21 cellular contexts compared by ENCODE assay signal in the genomic region with DNA sequence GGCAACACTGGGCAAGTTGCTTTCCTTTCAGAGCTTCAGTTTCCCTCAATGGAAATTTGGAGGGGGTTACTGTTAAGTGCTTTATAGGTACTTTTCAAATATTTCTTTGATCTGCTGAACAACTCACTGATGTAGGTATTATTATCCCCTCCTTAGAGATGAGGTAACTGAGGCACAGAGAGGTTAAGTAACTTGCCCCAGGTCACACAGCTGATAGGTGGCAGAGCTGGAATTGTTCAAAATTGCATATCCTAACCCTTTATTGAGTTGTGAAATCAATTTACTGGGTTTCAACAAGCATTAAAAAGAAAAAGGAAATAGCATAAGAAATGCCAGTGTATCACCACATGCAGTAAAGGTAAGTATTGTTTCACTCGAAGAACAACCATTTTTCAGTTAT. TPM values are rescaled to one million over a fixed set of nuclear protein-coding genes. Genes with fewer than 3 reads are reported as not detected.
DNase-seq lines count a peak whose midpoint lies in the region; ATAC-seq and FAIRE-seq lines count a peak whose summit lies in the region.
"Had no signal": no experiment of that assay in that cellular context is flagged by ENCODE, and none has a peak within 500 bp of the region (broad histone marks: within the 10 kb centered on the region; RNA-seq: fewer than 3 reads in every experiment).

No MANE protein-coding gene starts in this region.

- intact Hi-C loops in activated CD4-positive, alpha-beta T cell treated with anti-CD3 and anti-CD28 coated beads for 36 hours (cut with DNase I, micrococcal nuclease), result loop anchor here in 1 of 2 experiments (5.0 kb wide), 1 partner anchor 601 kb away; the partner anchor contains the start of gene USP27X

- ATAC-seq in activated CD4-positive, alpha-beta T cell treated with anti-CD3 and anti-CD28 coated beads for 36 hours, result no peak
- ATAC-seq in stimulated activated naive CD8-positive, alpha-beta T cell treated with anti-CD3 and anti-CD28 coated beads, Interleukin-15, amount 100 ng/mL, for 72 hours, result no peak
- no peak for ATAC-seq in stimulated activated naive CD8-positive, alpha-beta T cell treated with anti-CD3 and anti-CD28 coated beads, Interleukin-15, Interleukin-2, amounts not matched to agents 100 U/mL and 50 U/mL, for 24 hours
- no peak for ATAC-seq in activated naive CD8-positive, alpha-beta T cell treated with anti-CD3 and anti-CD28 coated beads, Interleukin-2, amount 50 U/mL, for 24 hours
- no peak for ATAC-seq in HG02623 (IDR thresholded peaks at IDR 0.05; ENCODE audit: unreplicated experiment)
- ATAC-seq: HCT116, Right ventricle myocardium inferior had no signal

- CTCF ChIA-PET in activated CD4-positive, alpha-beta T cell treated with anti-CD3 and anti-CD28 coated beads for 36 hours (lab: Charles Lee), result interaction anchor here (2.4 kb wide), 1 partner anchor 84 kb away, joined by 8 read pairs; no protein-coding TSS in a partner anchor

- peaks cover 84% of the 10 kb centered on the region for H3K4me1 Mint-ChIP-seq in activated CD4-positive, alpha-beta T cell treated with anti-CD3 and anti-CD28 coated beads for 36 hours
- peaks cover 87% of the 10 kb centered on the region for H3K4me1 Mint-ChIP-seq in stimulated activated naive CD8-positive, alpha-beta T cell treated with anti-CD3 and anti-CD28 coated beads, Interleukin-15, amount 100 ng/mL, for 72 hours
- H3K4me1 Mint-ChIP-seq in activated naive CD8-positive, alpha-beta T cell treated with anti-CD3 and anti-CD28 coated beads, Interleukin-2, amount 50 U/mL, for 24 hours, result peaks cover 82% of the 10 kb centered on the region

- H3K4me3 Mint-ChIP-seq in activated CD4-positive, alpha-beta T cell treated with anti-CD3 and anti-CD28 coated beads for 36 hours, result no peak overlapping the region
- peak overlapping the region; percentile 26 to 64 for H3K4me3 Mint-ChIP-seq in stimulated activated naive CD8-positive, alpha-beta T cell treated with anti-CD3 and anti-CD28 coated beads, Interleukin-15, amount 100 ng/mL, for 72 hours
- H3K4me3 Mint-ChIP-seq in activated naive CD8-positive, alpha-beta T cell treated with anti-CD3 and anti-CD28 coated beads, Interleukin-2, amount 50 U/mL, for 24 hours, result no peak overlapping the region

- peaks cover 1% of the 10 kb centered on the region for H3K9me3 Mint-ChIP-seq in activated CD4-positive, alpha-beta T cell treated with anti-CD3 and anti-CD28 coated beads for 36 hours (ENCODE audit: low read depth)
- H3K9me3 Mint-ChIP-seq in stimulated activated naive CD8-positive, alpha-beta T cell treated with anti-CD3 and anti-CD28 coated beads, Interleukin-15, amount 100 ng/mL, for 72 hours, result no peaks in the 10 kb centered on the region
- H3K9me3 Mint-ChIP-seq in activated naive CD8-positive, alpha-beta T cell treated with anti-CD3 and anti-CD28 coated beads, Interleukin-2, amount 50 U/mL, for 24 hours, result no peaks in the 10 kb centered on the region

- peak overlapping the region; percentile 94 for H3K27ac Mint-ChIP-seq in activated CD4-positive, alpha-beta T cell treated with anti-CD3 and anti-CD28 coated beads for 36 hours
- H3K27ac Mint-ChIP-seq in stimulated activated naive CD8-positive, alpha-beta T cell treated with anti-CD3 and anti-CD28 coated beads, Interleukin-15, amount 100 ng/mL, for 72 hours, result peak overlapping the region in 1 of 2 donors; percentile 69
- H3K27ac Mint-ChIP-seq in activated naive CD8-positive, alpha-beta T cell treated with anti-CD3 and anti-CD28 coated beads, Interleukin-2, amount 50 U/mL, for 24 hours, result peak overlapping the region; percentile 18

- POLR2A ChIA-PET in activated CD4-positive, alpha-beta T cell treated with anti-CD3 and anti-CD28 coated beads for 36 hours (lab: Charles Lee), result no interaction called here

- FAIRE-seq in frontal cortex (lab: Jason Lieb, UNC), result no peak
- FAIRE-seq: GM12891 had no signal

- DNase-seq in activated CD4-positive, alpha-beta T cell treated with anti-CD3 and anti-CD28 coated beads for 36 hours, result no peak
- DNase-seq in activated CD4-positive, alpha-beta T cell treated with anti-CD3 and anti-CD28 coated beads for 48 hours, result no peak
- DNase-seq in stimulated activated naive CD8-positive, alpha-beta T cell treated with anti-CD3 and anti-CD28 coated beads, Interleukin-15, amount 100 ng/mL, for 72 hours, result no peak
- DNase-seq in stimulated activated naive CD8-positive, alpha-beta T cell treated with anti-CD3 and anti-CD28 coated beads, Interleukin-15, Interleukin-2, amounts not matched to agents 100 U/mL and 50 U/mL, for 24 hours, result no peak
- no peak for DNase-seq in activated naive CD8-positive, alpha-beta T cell treated with anti-CD3 and anti-CD28 coated beads, Interleukin-2, amount 50 U/mL, for 24 hours
- no peak for DNase-seq in GM03348 (ENCODE audit: low spot score)
- no peak for DNase-seq in frontal cortex (ENCODE audit: low spot score in 2 of 2)
- DNase-seq: 8988T, NCI-H1417, NCI-H1930, NCI-H2171, NCI-H446 treated with DMSO at 0.1 percent for 48 hours, NCI-H774, PC-9 had no signal

- H3K36me3 Mint-ChIP-seq in activated CD4-positive, alpha-beta T cell treated with anti-CD3 and anti-CD28 coated beads for 36 hours (ENCODE audit: low read depth), result peaks cover 24% of the 10 kb centered on the region
- peaks cover 6% of the 10 kb centered on the region for H3K36me3 Mint-ChIP-seq in activated naive CD8-positive, alpha-beta T cell treated with anti-CD3 and anti-CD28 coated beads, Interleukin-2, amount 50 U/mL, for 24 hours (ENCODE audit: low read depth)

- no peaks in the 10 kb centered on the region for H3K27me3 Mint-ChIP-seq in activated CD4-positive, alpha-beta T cell treated with anti-CD3 and anti-CD28 coated beads for 36 hours
- no peaks in the 10 kb centered on the region for H3K27me3 Mint-ChIP-seq in stimulated activated naive CD8-positive, alpha-beta T cell treated with anti-CD3 and anti-CD28 coated beads, Interleukin-15, amount 100 ng/mL, for 72 hours
- no peaks in the 10 kb centered on the region for H3K27me3 Mint-ChIP-seq in activated naive CD8-positive, alpha-beta T cell treated with anti-CD3 and anti-CD28 coated beads, Interleukin-2, amount 50 U/mL, for 24 hours

RNA-seq across cellular contexts. Expression of gene PPP1R3F, which starts 6.6 kb away (rescaled TPM):
- total RNA-seq in activated CD4-positive, alpha-beta T cell treated with anti-CD3 and anti-CD28 coated beads for 36 hours, result 1 to 10 TPM; 4.4 to 4.7 TPM
- 17.1 TPM for total RNA-seq in frontal cortex

RNA-seq across cellular contexts. Expression of gene FOXP3, which starts 11.7 kb away (rescaled TPM):
- 10 to 100 TPM; 17.9 to 20.0 TPM for total RNA-seq in activated CD4-positive, alpha-beta T cell treated with anti-CD3 and anti-CD28 coated beads for 36 hours
- not detected for total RNA-seq in frontal cortex
- total RNA-seq: G401, IMR-90, LHCN-M2, PC-9, Right ventricle myocardium inferior had no signal

RNA-seq across cellular contexts. Expression of gene GAGE10, which starts 27.2 kb away (rescaled TPM):
- not detected for total RNA-seq in activated CD4-positive, alpha-beta T cell treated with anti-CD3 and anti-CD28 coated beads for 36 hours
- total RNA-seq in frontal cortex, result not detected
- total RNA-seq: G401, IMR-90, LHCN-M2, PC-9, Right ventricle myocardium inferior had no signal

RNA-seq across cellular contexts. Expression of gene CCDC22, which starts 40.9 kb away (rescaled TPM):
- 10 to 100 TPM; 19.8 to 23.8 TPM for total RNA-seq in activated CD4-positive, alpha-beta T cell treated with anti-CD3 and anti-CD28 coated beads for 36 hours
- total RNA-seq in frontal cortex, result 3.7 TPM

RNA-seq across cellular contexts. Expression of gene CACNA1F, which starts 43.1 kb away (rescaled TPM):
- under 1 TPM; 0.65 to 0.87 TPM for total RNA-seq in activated CD4-positive, alpha-beta T cell treated with anti-CD3 and anti-CD28 coated beads for 36 hours
- total RNA-seq in frontal cortex, result under 0.01 TPM
- total RNA-seq: G401, IMR-90, LHCN-M2, PC-9, Right ventricle myocardium inferior had no signal

Comparison
In these comparisons a context has a peak if more than half of its experiments do, and no peak if none do; other contexts are left out.
1. H3K4me3 Mint-ChIP-seq: peak in stimulated activated naive CD8-positive, alpha-beta T cell treated with anti-CD3 and anti-CD28 coated beads, Interleukin-15, amount 100 ng/mL, for 72 hours (2 of 2); none in activated CD4-positive, alpha-beta T cell treated with anti-CD3 and anti-CD28 coated beads for 36 hours (single experiment) and activated naive CD8-positive, alpha-beta T cell treated with anti-CD3 and anti-CD28 coated beads, Interleukin-2, amount 50 U/mL, for 24 hours (single experiment).
2. RNA of gene FOXP3, which starts 11.7 kb away (total RNA-seq): 17.9 to 20.0 TPM in activated CD4-positive, alpha-beta T cell treated with anti-CD3 and anti-CD28 coated beads for 36 hours; not detected in frontal cortex (single experiment); every median in the first group is over 10 times any median in the second.